ENCODE assay signal across 18 cellular contexts in genomic region chr11:119476666-119477331, GRCh38.
"Had no signal": no experiment of that assay in that cellular context is flagged by ENCODE, and none has a peak within 500 bp of the region (broad histone marks: within the 10 kb centered on the region; RNA-seq: fewer than 3 reads in every experiment).

No MANE protein-coding gene starts in this region.

- H3K4me3 Mint-ChIP-seq: activated naive CD8-positive, alpha-beta T cell; nephron; T-helper 17 cell had no signal

- H3K4me1 ChIP-seq: psoas muscle had no signal

- ATAC-seq: body of pancreas, left ventricle myocardium superior, psoas muscle, T-helper 17 cell had no signal

- H3K27me3 ChIP-seq: body of pancreas, thyroid gland had no signal

- H3K9me3 ChIP-seq: body of pancreas, psoas muscle, thyroid gland had no signal

- DNase-seq: activated CD4-positive, alpha-beta T cell treated with anti-CD3 and anti-CD28 coated beads for 4 hours; activated gamma-delta T cell treated with Interleukin-2 at 50 U/mL for 16 hours; activated T-cell treated with anti-CD3 and anti-CD28 coated beads, Interleukin-2, amount 50 U/mL, for 1 hour; amniotic stem cell; body of pancreas; caudate nucleus; foreskin fibroblast; hypothalamus; kidney glomerular epithelial cell; left ventricle myocardium superior; occipital lobe; stimulated activated CD4-positive, alpha-beta T cell treated with anti-CD3 and anti-CD28 coated beads, Interleukin-1b, Interleukin-23, amount 100 ng/mL, for 48 hours; T-helper 17 cell; thyroid gland; WERI-Rb-1 had no signal

- H3K27ac ChIP-seq: body of pancreas, psoas muscle, thyroid gland, WERI-Rb-1 had no signal

- H3K36me3 Mint-ChIP-seq: activated naive CD8-positive, alpha-beta T cell had no signal

- H3K27ac Mint-ChIP-seq: activated naive CD8-positive, alpha-beta T cell; nephron; T-helper 17 cell had no signal

- H3K9me3 Mint-ChIP-seq: nephron had no signal
